11 cellular contexts compared by ENCODE assay signal in the genomic region with DNA sequence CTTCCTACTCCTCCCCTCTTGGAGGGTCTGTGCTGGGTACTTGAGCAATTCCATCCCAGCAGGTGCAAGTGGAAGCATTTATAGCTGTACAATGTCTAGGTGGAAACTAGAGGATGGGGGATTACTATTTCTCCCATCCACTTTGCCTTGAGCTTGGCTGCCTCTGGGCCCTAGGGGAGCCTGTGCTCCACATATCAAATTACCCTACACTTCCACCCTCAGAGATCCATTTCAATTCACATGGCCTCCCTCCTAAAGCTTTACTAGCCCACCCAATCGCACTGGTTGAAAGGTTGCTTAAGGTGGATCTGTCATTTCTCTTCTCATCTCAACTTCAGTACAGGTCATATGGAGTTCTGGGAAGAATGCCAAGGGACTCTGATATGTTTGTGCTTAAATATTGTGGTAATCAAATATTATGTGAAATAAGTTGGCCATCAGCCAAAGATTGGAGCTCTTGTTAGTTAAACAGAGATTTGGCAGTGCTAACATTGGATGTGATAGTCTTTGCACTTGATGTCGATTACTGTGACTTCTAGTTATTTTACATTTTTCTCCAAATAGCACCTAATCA. TPM values are rescaled to one million over a fixed set of nuclear protein-coding genes. Genes with fewer than 3 reads are reported as not detected.
DNase-seq lines count a peak whose midpoint lies in the region; ATAC-seq, FAIRE-seq and TF ChIP-seq lines count a peak whose summit lies in the region.
"Had no signal": no experiment of that assay in that cellular context is flagged by ENCODE, and none has a peak within 500 bp of the region (broad histone marks: within the 10 kb centered on the region; RNA-seq: fewer than 3 reads in every experiment).

No MANE protein-coding gene starts in this region.

- H3K4me3 Mint-ChIP-seq in CD8-positive, alpha-beta T cell = no peak overlapping the region
- no peak overlapping the region for H3K4me3 Mint-ChIP-seq in stimulated activated effector memory CD8-positive, alpha-beta T cell treated with anti-CD3 and anti-CD28 coated beads, Interleukin-12 subunit alpha, Interleukin-12 subunit beta, amount 100 ng/mL, for 72 hours

- H3K36me3 Mint-ChIP-seq in CD8-positive, alpha-beta T cell = peaks cover 52% of the 10 kb centered on the region
- peaks cover 84% of the 10 kb centered on the region for H3K36me3 Mint-ChIP-seq in stimulated activated effector memory CD8-positive, alpha-beta T cell treated with anti-CD3 and anti-CD28 coated beads, Interleukin-12 subunit alpha, Interleukin-12 subunit beta, amount 100 ng/mL, for 72 hours

- no peaks in the 10 kb centered on the region for H3K9me3 Mint-ChIP-seq in CD8-positive, alpha-beta T cell
- no peaks in the 10 kb centered on the region for H3K9me3 Mint-ChIP-seq in stimulated activated effector memory CD8-positive, alpha-beta T cell treated with anti-CD3 and anti-CD28 coated beads, Interleukin-12 subunit alpha, Interleukin-12 subunit beta, amount 100 ng/mL, for 72 hours

- H3K27me3 Mint-ChIP-seq in CD8-positive, alpha-beta T cell (ENCODE audit: low read depth) = no peaks in the 10 kb centered on the region

- H3K27ac ChIP-seq in CD8-positive, alpha-beta T cell (ENCODE audit: low read depth, low read length) = no peak overlapping the region
- no peak overlapping the region for H3K27ac ChIP-seq in RWPE1
- H3K27ac ChIP-seq: GM23248 had no signal

- POLR2A ChIA-PET in CD8-positive, alpha-beta T cell (lab: Charles Lee) = interaction anchor here (0.6 to 2.6 kb wide), 4 partner anchors 10 to 48 kb away, joined by 3 to 11 read pairs (median 4); partner anchors contain the start of gene SEPTIN6
- POLR2A ChIA-PET in RWPE1 (lab: Yijun Ruan, JAX; ENCODE audit: low non-redundant PET) = no interaction called here

- TF ChIP-seq CTCF in CD8-positive, alpha-beta T cell (IDR thresholded peaks at IDR 0.05) = no peak
- TF ChIP-seq CTCF in RWPE1 (conservative IDR thresholded peaks at IDR 0.05; ENCODE audit: low read depth) = no peak

- peak; percentile 66 for FAIRE-seq in islet of Langerhans (lab: Jason Lieb, UNC)
- FAIRE-seq: colon had no signal

- CTCF ChIA-PET in CD8-positive, alpha-beta T cell (lab: Charles Lee) = interaction anchor here (0.6 to 1.5 kb wide), 9 partner anchors 10 to 187 kb away, joined by 3 to 6 read pairs (median 4); partner anchors contain the start of gene SEPTIN6
- CTCF ChIA-PET in RWPE1 (lab: Yijun Ruan, JAX) = no interaction called here

- peaks cover 44% of the 10 kb centered on the region for H3K4me1 ChIP-seq in CD8-positive, alpha-beta T cell (ENCODE audit: insufficient read depth, low read length)

- peaks cover 51% of the 10 kb centered on the region for H3K4me1 Mint-ChIP-seq in CD8-positive, alpha-beta T cell (ENCODE audit: low read depth)
- peaks cover 8% of the 10 kb centered on the region for H3K4me1 Mint-ChIP-seq in stimulated activated effector memory CD8-positive, alpha-beta T cell treated with anti-CD3 and anti-CD28 coated beads, Interleukin-12 subunit alpha, Interleukin-12 subunit beta, amount 100 ng/mL, for 72 hours

- H3K27me3 ChIP-seq in CD8-positive, alpha-beta T cell (ENCODE audit: insufficient read depth, low read length) = no peaks in the 10 kb centered on the region
- H3K27me3 ChIP-seq: MG63 had no signal

- no peak for DNase-seq in CD8-positive, alpha-beta T cell
- DNase-seq in NCI-H1417 (lab: John Stamatoyannopoulos, UW) (peak; percentile 17 to 92 (median 54)), SHP77 (lab: John Stamatoyannopoulos, UW) (peak; percentile 50 to 68), RWPE1 (ENCODE audit: low spot score) (no peak)
- DNase-seq in stimulated activated effector memory CD8-positive, alpha-beta T cell treated with anti-CD3 and anti-CD28 coated beads, Interleukin-12 subunit alpha, Interleukin-12 subunit beta, amount 100 ng/mL, for 72 hours (ENCODE audit: low spot score in 2 of 2) = no peak
- DNase-seq: GM23248, MG63 had no signal

- peak overlapping the region; percentile 64 for H3K27ac Mint-ChIP-seq in CD8-positive, alpha-beta T cell
- H3K27ac Mint-ChIP-seq in stimulated activated effector memory CD8-positive, alpha-beta T cell treated with anti-CD3 and anti-CD28 coated beads, Interleukin-12 subunit alpha, Interleukin-12 subunit beta, amount 100 ng/mL, for 72 hours = no peak overlapping the region

- intact Hi-C loops in CD8-positive, alpha-beta T cell (cut with DNase I, micrococcal nuclease) = no loop called here

- ATAC-seq in CD8-positive, alpha-beta T cell = no peak
- ATAC-seq in GM19023 (IDR thresholded peaks at IDR 0.05; ENCODE audit: unreplicated experiment) (no peak), GM21390 (IDR thresholded peaks at IDR 0.05; ENCODE audit: unreplicated experiment) (no peak)
- ATAC-seq in stimulated activated effector memory CD8-positive, alpha-beta T cell treated with anti-CD3 and anti-CD28 coated beads, Interleukin-12 subunit alpha, Interleukin-12 subunit beta, amount 100 ng/mL, for 72 hours = no peak

- H3K9me3 ChIP-seq in CD8-positive, alpha-beta T cell (ENCODE audit: low read length) = no peaks in the 10 kb centered on the region
- H3K9me3 ChIP-seq: MG63 had no signal

- H3K36me3 ChIP-seq in CD8-positive, alpha-beta T cell (ENCODE audit: insufficient read depth, low read length) = peaks cover 14% of the 10 kb centered on the region
- H3K36me3 ChIP-seq: MG63 had no signal

- no peak overlapping the region for H3K4me3 ChIP-seq in CD8-positive, alpha-beta T cell (ENCODE audit: low read depth, low read length)
- H3K4me3 ChIP-seq: GM23248, MG63 had no signal

RNA-seq across cellular contexts. Expression of gene SEPTIN6, which starts 20.6 kb away (rescaled TPM):
- 100 to 1,000 TPM; 136 to 138 TPM for total RNA-seq in CD8-positive, alpha-beta T cell

Comparison
In these comparisons a context has a peak if more than half of its experiments do, and no peak if none do; other contexts are left out.
1. DNase-seq: peak in NCI-H1417 (3 of 3) and SHP77 (2 of 2); none in CD8-positive, alpha-beta T cell (0 of 7), stimulated activated effector memory CD8-positive, alpha-beta T cell treated with anti-CD3 and anti-CD28 coated beads, Interleukin-12 subunit alpha, Interleukin-12 subunit beta, amount 100 ng/mL, for 72 hours (0 of 2) and RWPE1 (single experiment).